In genomic region chr22:44734801-44735517, GRCh38 we compare ENCODE assay signal across 17 cellular contexts. TPM values are rescaled to one million over a fixed set of nuclear protein-coding genes. Genes with fewer than 3 reads are reported as not detected.
"Had no signal": no experiment of that assay in that cellular context is flagged by ENCODE, and none has a peak within 500 bp of the region (broad histone marks: within the 10 kb centered on the region; RNA-seq: fewer than 3 reads in every experiment).

No MANE protein-coding gene starts in this region.

- H3K9me3 Mint-ChIP-seq: activated naive CD4-positive, alpha-beta T cell treated with anti-CD3 and anti-CD28 coated beads for 36 hours; activated T-cell treated with anti-CD3 and anti-CD28 coated beads, Interleukin-2, amount 50 U/mL, for 4 hours; brain; T-cell had no signal

- H3K4me3 ChIP-seq: SK-N-MC had no signal

- DNase-seq: cerebellar nuclear complex, NCI-H187 treated with DMSO at 0.1 percent for 48 hours, NCI-H226, NCI-H774 had no signal

- H3K4me3 Mint-ChIP-seq: activated CD4-positive, alpha-beta memory T cell treated with anti-CD3 and anti-CD28 coated beads for 36 hours; activated CD4-positive, alpha-beta T cell treated with anti-CD3 and anti-CD28 coated beads, Interleukin-2, amount 10 ng/mL, durations not matched to agents 7 days and 5 days; activated naive CD4-positive, alpha-beta T cell treated with anti-CD3 and anti-CD28 coated beads for 36 hours; activated naive CD8-positive, alpha-beta T cell; activated T-cell treated with anti-CD3 and anti-CD28 coated beads, Interleukin-2, amount 50 U/mL, for 4 hours; brain; T-cell had no signal

- H3K27me3 Mint-ChIP-seq: activated CD4-positive, alpha-beta memory T cell treated with anti-CD3 and anti-CD28 coated beads for 36 hours; activated CD4-positive, alpha-beta T cell treated with anti-CD3 and anti-CD28 coated beads, Interleukin-2, amount 10 ng/mL, durations not matched to agents 7 days and 5 days; activated naive CD8-positive, alpha-beta T cell; T-cell had no signal

- H3K27ac ChIP-seq: SK-N-MC, VCaP had no signal

- H3K36me3 Mint-ChIP-seq: activated CD4-positive, alpha-beta memory T cell treated with anti-CD3 and anti-CD28 coated beads for 36 hours; activated naive CD8-positive, alpha-beta T cell had no signal

- H3K27ac Mint-ChIP-seq: activated CD4-positive, alpha-beta memory T cell treated with anti-CD3 and anti-CD28 coated beads for 36 hours; activated CD4-positive, alpha-beta T cell treated with anti-CD3 and anti-CD28 coated beads, Interleukin-2, amount 10 ng/mL, durations not matched to agents 7 days and 5 days; activated naive CD4-positive, alpha-beta T cell treated with anti-CD3 and anti-CD28 coated beads for 36 hours had no signal

- H3K4me1 Mint-ChIP-seq: activated CD4-positive, alpha-beta T cell treated with anti-CD3 and anti-CD28 coated beads, Interleukin-2, amount 10 ng/mL, durations not matched to agents 7 days and 5 days had no signal

RNA-seq across cellular contexts. Expression of gene ARHGAP8, which starts 17.4 kb away (rescaled TPM):
- total RNA-seq: LHCN-M2, M059J, OCI-LY7, RPMI7951 had no signal

RNA-seq across cellular contexts. Expression of gene PRR5, which starts 33.0 kb away (rescaled TPM):
- total RNA-seq: M059J had no signal
